Comparison of ENCODE assay signal across 3 cellular contexts in genomic region chr6:159700970-159701369, GRCh38.
TF ChIP-seq lines count a peak whose summit lies in the region.

No MANE protein-coding gene starts in this region.

TF ChIP-seq in liver, 16 proteins besides CTCF, POLR2A, EP300 and RAD21:
- TF ChIP-seq FOXA2 (IDR thresholded peaks at IDR 0.05) (no peak), FOXA1 (IDR thresholded peaks at IDR 0.05) (no peak), YY1 (IDR thresholded peaks at IDR 0.05) (no peak), ATF3 (IDR thresholded peaks at IDR 0.05) (no peak), GABPA (IDR thresholded peaks at IDR 0.05 in 1 of 2, conservative IDR thresholded peaks at IDR 0.05 in 1 of 2) (no peak), NR2F2 (IDR thresholded peaks at IDR 0.05) (no peak), ZBTB33 (IDR thresholded peaks at IDR 0.05) (no peak), RXRA (IDR thresholded peaks at IDR 0.05) (no peak), HNF4A (conservative IDR thresholded peaks at IDR 0.05) (no peak), HNF4G (IDR thresholded peaks at IDR 0.05) (no peak), EGR1 (IDR thresholded peaks at IDR 0.05; ENCODE audit: low read depth in 2 of 2) (no peak)
- TF ChIP-seq, protein P1, sequence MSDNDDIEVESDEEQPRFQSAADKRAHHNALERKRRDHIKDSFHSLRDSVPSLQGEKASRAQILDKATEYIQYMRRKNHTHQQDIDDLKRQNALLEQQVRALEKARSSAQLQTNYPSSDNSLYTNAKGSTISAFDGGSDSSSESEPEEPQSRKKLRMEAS (IDR thresholded peaks at IDR 0.05): no peak
- TF ChIP-seq, protein P2, sequence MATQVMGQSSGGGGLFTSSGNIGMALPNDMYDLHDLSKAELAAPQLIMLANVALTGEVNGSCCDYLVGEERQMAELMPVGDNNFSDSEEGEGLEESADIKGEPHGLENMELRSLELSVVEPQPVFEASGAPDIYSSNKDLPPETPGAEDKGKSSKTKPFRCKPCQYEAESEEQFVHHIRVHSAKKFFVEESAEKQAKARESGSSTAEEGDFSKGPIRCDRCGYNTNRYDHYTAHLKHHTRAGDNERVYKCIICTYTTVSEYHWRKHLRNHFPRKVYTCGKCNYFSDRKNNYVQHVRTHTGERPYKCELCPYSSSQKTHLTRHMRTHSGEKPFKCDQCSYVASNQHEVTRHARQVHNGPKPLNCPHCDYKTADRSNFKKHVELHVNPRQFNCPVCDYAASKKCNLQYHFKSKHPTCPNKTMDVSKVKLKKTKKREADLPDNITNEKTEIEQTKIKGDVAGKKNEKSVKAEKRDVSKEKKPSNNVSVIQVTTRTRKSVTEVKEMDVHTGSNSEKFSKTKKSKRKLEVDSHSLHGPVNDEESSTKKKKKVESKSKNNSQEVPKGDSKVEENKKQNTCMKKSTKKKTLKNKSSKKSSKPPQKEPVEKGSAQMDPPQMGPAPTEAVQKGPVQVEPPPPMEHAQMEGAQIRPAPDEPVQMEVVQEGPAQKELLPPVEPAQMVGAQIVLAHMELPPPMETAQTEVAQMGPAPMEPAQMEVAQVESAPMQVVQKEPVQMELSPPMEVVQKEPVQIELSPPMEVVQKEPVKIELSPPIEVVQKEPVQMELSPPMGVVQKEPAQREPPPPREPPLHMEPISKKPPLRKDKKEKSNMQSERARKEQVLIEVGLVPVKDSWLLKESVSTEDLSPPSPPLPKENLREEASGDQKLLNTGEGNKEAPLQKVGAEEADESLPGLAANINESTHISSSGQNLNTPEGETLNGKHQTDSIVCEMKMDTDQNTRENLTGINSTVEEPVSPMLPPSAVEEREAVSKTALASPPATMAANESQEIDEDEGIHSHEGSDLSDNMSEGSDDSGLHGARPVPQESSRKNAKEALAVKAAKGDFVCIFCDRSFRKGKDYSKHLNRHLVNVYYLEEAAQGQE (IDR thresholded peaks at IDR 0.05): no peak

TF ChIP-seq in HepG2, 621 proteins besides CTCF, POLR2A, EP300 and RAD21:
- TF ChIP-seq JUNB (CRISPR knock-in tag; IDR thresholded peaks at IDR 0.05; ENCODE audit: borderline replicate concordance) (no peak), SNRNP70 (IDR thresholded peaks at IDR 0.05; ENCODE audit: low read depth, low read length) (no peak), ZKSCAN1 (IDR thresholded peaks at IDR 0.05; ENCODE audit: low read length) (no peak), HOXA7 (CRISPR knock-in tag; IDR thresholded peaks at IDR 0.05) (no peak), CSRNP1 (CRISPR knock-in tag; IDR thresholded peaks at IDR 0.05) (no peak), ETV5 (CRISPR knock-in tag; IDR thresholded peaks at IDR 0.05; ENCODE audit: borderline replicate concordance) (no peak), KDM4B (CRISPR knock-in tag; IDR thresholded peaks at IDR 0.05) (no peak), ZNF572 (CRISPR knock-in tag; IDR thresholded peaks at IDR 0.05) (no peak), PHF5A (CRISPR knock-in tag; IDR thresholded peaks at IDR 0.05; ENCODE audit: low read depth, unreplicated experiment) (no peak), FOXP1 (IDR thresholded peaks at IDR 0.05) (no peak), FOXP1 (CRISPR knock-in tag; IDR thresholded peaks at IDR 0.05) (no peak), REL (CRISPR knock-in tag; conservative IDR thresholded peaks at IDR 0.05) (no peak), ZNF883 (CRISPR knock-in tag; IDR thresholded peaks at IDR 0.05; ENCODE audit: not compliant biosample characterization) (no peak), ZNF335 (CRISPR knock-in tag; IDR thresholded peaks at IDR 0.05) (no peak), PRMT3 (CRISPR knock-in tag; IDR thresholded peaks at IDR 0.05; ENCODE audit: borderline replicate concordance, low read depth) (no peak), ONECUT2 (CRISPR knock-in tag; IDR thresholded peaks at IDR 0.05) (no peak)
- TF ChIP-seq, protein P3, sequence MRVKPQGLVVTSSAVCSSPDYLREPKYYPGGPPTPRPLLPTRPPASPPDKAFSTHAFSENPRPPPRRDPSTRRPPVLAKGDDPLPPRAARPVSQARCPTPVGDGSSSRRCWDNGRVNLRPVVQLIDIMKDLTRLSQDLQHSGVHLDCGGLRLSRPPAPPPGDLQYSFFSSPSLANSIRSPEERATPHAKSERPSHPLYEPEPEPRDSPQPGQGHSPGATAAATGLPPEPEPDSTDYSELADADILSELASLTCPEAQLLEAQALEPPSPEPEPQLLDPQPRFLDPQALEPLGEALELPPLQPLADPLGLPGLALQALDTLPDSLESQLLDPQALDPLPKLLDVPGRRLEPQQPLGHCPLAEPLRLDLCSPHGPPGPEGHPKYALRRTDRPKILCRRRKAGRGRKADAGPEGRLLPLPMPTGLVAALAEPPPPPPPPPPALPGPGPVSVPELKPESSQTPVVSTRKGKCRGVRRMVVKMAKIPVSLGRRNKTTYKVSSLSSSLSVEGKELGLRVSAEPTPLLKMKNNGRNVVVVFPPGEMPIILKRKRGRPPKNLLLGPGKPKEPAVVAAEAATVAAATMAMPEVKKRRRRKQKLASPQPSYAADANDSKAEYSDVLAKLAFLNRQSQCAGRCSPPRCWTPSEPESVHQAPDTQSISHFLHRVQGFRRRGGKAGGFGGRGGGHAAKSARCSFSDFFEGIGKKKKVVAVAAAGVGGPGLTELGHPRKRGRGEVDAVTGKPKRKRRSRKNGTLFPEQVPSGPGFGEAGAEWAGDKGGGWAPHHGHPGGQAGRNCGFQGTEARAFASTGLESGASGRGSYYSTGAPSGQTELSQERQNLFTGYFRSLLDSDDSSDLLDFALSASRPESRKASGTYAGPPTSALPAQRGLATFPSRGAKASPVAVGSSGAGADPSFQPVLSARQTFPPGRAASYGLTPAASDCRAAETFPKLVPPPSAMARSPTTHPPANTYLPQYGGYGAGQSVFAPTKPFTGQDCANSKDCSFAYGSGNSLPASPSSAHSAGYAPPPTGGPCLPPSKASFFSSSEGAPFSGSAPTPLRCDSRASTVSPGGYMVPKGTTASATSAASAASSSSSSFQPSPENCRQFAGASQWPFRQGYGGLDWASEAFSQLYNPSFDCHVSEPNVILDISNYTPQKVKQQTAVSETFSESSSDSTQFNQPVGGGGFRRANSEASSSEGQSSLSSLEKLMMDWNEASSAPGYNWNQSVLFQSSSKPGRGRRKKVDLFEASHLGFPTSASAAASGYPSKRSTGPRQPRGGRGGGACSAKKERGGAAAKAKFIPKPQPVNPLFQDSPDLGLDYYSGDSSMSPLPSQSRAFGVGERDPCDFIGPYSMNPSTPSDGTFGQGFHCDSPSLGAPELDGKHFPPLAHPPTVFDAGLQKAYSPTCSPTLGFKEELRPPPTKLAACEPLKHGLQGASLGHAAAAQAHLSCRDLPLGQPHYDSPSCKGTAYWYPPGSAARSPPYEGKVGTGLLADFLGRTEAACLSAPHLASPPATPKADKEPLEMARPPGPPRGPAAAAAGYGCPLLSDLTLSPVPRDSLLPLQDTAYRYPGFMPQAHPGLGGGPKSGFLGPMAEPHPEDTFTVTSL (CRISPR knock-in tag; IDR thresholded peaks at IDR 0.05; ENCODE audit: borderline replicate concordance): no peak
- TF ChIP-seq, protein P4, sequence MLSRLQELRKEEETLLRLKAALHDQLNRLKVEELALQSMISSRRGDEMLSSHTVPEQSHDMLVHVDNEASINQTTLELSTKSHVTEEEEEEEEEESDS (CRISPR knock-in tag; IDR thresholded peaks at IDR 0.05; ENCODE audit: borderline replicate concordance): no peak

TF ChIP-seq in GM23338, 12 proteins besides CTCF, POLR2A, EP300 and RAD21:
- TF ChIP-seq CREB1 (CRISPR knock-in tag; IDR thresholded peaks at IDR 0.05; ENCODE audit: low read depth): no peak
- no peak for TF ChIP-seq ETS1 (IDR thresholded peaks at IDR 0.05)
- no peak for TF ChIP-seq ZNF114 (CRISPR knock-in tag; IDR thresholded peaks at IDR 0.05)
- no peak for TF ChIP-seq EZH2 (IDR thresholded peaks at IDR 0.05; ENCODE audit: low read depth, unreplicated experiment)
- TF ChIP-seq NANOG (IDR thresholded peaks at IDR 0.05; ENCODE audit: borderline replicate concordance): no peak
- no peak for TF ChIP-seq JUNB (IDR thresholded peaks at IDR 0.05; ENCODE audit: unreplicated experiment)
- TF ChIP-seq STAT1 (IDR thresholded peaks at IDR 0.05; ENCODE audit: unreplicated experiment): no peak
- TF ChIP-seq ZNF462 (CRISPR knock-in tag; IDR thresholded peaks at IDR 0.05): no peak
- TF ChIP-seq EZH2phosphoT487 (IDR thresholded peaks at IDR 0.05; ENCODE audit: unreplicated experiment): no peak
- no peak for TF ChIP-seq ZNF331 (CRISPR knock-in tag; IDR thresholded peaks at IDR 0.05; ENCODE audit: low read depth)
- no peak for TF ChIP-seq POLR2AphosphoS5 (IDR thresholded peaks at IDR 0.05; ENCODE audit: low read depth)
- TF ChIP-seq, protein P2 (IDR thresholded peaks at IDR 0.05; ENCODE audit: unreplicated experiment): no peak
